7 cellular contexts compared by ENCODE assay signal in genomic region chr1:217660353-217661062, GRCh38. TPM values are rescaled to one million over a fixed set of nuclear protein-coding genes. Genes with fewer than 3 reads are reported as not detected.
DNase-seq lines count a peak whose midpoint lies in the region; ATAC-seq and TF ChIP-seq lines count a peak whose summit lies in the region.

No MANE protein-coding gene starts in this region.

- H3K4me1 Mint-ChIP-seq in progenitor cell of endocrine pancreas (ENCODE audit: low read depth), result no peaks in the 10 kb centered on the region

- TF ChIP-seq CTCF in GM12872 (IDR thresholded peaks at IDR 0.05; ENCODE audit: insufficient read depth, low read depth, low read length) (peak; percentile 60), progenitor cell of endocrine pancreas (IDR thresholded peaks at IDR 0.05; ENCODE audit: unreplicated experiment) (peak; percentile 37)

- peaks cover 2% of the 10 kb centered on the region for H3K36me3 Mint-ChIP-seq in progenitor cell of endocrine pancreas (ENCODE audit: insufficient read depth)

- H3K9me3 Mint-ChIP-seq in progenitor cell of endocrine pancreas (ENCODE audit: low read depth), result no peaks in the 10 kb centered on the region

- H3K4me3 Mint-ChIP-seq in progenitor cell of endocrine pancreas (ENCODE audit: low read depth), result no peak overlapping the region

- ATAC-seq in GM21723 (IDR thresholded peaks at IDR 0.05; ENCODE audit: unreplicated experiment), result peak; percentile 78

- peak; percentile 23 for DNase-seq in NAMALWA (ENCODE audit: low spot score)
- DNase-seq in dermis blood vessel endothelial cell, result peak; percentile 54
- DNase-seq in progenitor cell of endocrine pancreas (ENCODE audit: low spot score, unreplicated experiment), result no peak
- DNase-seq in SKM-1 (lab: John Stamatoyannopoulos, UW; ENCODE audit: unreplicated experiment), result no peak
- DNase-seq in activated CD8-positive, alpha-beta memory T cell treated with anti-CD3 and anti-CD28 coated beads for 24 hours, result no peak

- H3K27me3 Mint-ChIP-seq in progenitor cell of endocrine pancreas, result no peaks in the 10 kb centered on the region

- no peak overlapping the region for H3K27ac Mint-ChIP-seq in progenitor cell of endocrine pancreas

RNA-seq across cellular contexts. Expression of gene SPATA17, which starts 29.4 kb away (rescaled TPM):
- total RNA-seq in dermis blood vessel endothelial cell, result 0.05 TPM in 1 of 2 replicates, not detected in the other
- 3.4 and 5.1 TPM in 2 replicates for total RNA-seq in progenitor cell of endocrine pancreas

RNA-seq across cellular contexts. Expression of gene GPATCH2, which starts 29.6 kb away (rescaled TPM):
- total RNA-seq in dermis blood vessel endothelial cell, result 14.9 and 20.1 TPM in 2 replicates
- 28.0 and 31.4 TPM in 2 replicates for total RNA-seq in progenitor cell of endocrine pancreas

Comparison
In these comparisons a context has a peak if more than half of its experiments do, and no peak if none do; other contexts are left out.
1. DNase-seq: peak in NAMALWA (single experiment) and dermis blood vessel endothelial cell (single experiment); none in progenitor cell of endocrine pancreas (single experiment), SKM-1 (single experiment) and activated CD8-positive, alpha-beta memory T cell treated with anti-CD3 and anti-CD28 coated beads for 24 hours (single experiment).